ENCODE assay signal across 15 cellular contexts in the genomic region with DNA sequence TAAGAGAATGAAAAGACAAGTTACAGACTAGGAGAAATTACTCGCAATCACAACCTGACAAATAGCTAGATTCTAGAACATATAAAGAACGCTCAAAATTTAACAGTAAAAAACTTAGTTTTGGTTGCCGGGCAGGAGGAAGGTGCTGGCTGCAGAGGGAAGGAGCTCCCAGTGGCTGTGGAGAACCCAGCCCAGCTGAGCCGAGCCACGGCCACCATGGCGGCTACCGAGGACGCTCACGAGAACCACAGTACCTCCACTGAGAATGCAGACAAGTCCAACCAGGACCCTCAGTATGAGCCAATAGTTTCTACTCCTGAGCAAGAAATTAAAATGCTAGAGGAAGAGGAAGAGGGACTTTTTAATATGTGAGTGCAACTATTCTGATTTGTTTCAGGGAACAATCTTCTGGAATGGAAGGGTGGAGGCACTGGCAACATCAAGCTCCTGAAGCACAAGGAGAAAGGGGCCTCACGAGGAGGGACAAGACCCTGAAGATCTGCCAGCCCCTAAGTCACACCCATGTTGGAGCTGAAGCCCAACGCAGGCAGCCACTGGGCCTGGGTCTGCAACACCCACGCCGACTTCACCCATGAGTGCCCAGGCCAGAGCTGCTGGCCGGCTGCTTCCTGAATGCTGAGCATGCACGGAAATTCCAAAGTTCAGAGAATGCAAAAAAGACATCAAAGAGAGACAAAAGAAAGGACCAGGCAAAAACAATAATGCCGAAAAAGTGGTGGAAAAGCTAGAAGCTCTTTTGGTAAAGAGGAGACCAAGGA. TPM values are rescaled to one million over a fixed set of nuclear protein-coding genes. Genes with fewer than 3 reads are reported as not detected.
A peak's percentile ranks its signal among the peaks of the same experiment; 100 is the strongest.
DNase-seq lines count a peak whose midpoint lies in the region; ATAC-seq and TF ChIP-seq lines count a peak whose summit lies in the region.
"Had no signal": no experiment of that assay in that cellular context is flagged by ENCODE, and none has a peak within 500 bp of the region (broad histone marks: within the 10 kb centered on the region; RNA-seq: fewer than 3 reads in every experiment).

No MANE protein-coding gene starts in this region.

- no peaks in the 10 kb centered on the region for H3K4me1 ChIP-seq in endodermal cell (ENCODE audit: control insufficient read depth, insufficient read depth, low read length)

- no peaks in the 10 kb centered on the region for H3K9me3 Mint-ChIP-seq in endodermal cell
- H3K9me3 Mint-ChIP-seq: CD4-positive, alpha-beta memory T cell; H9 had no signal

- no peak overlapping the region for H3K9ac ChIP-seq in endodermal cell (ENCODE audit: extremely low read depth, low read length, poor library complexity, severe bottlenecking)

- H3K4me3 Mint-ChIP-seq in endodermal cell: no peak overlapping the region
- H3K4me3 Mint-ChIP-seq: B cell, H9 had no signal

- peaks cover 2% of the 10 kb centered on the region for H3K27me3 Mint-ChIP-seq in endodermal cell (ENCODE audit: insufficient read depth)

- intact Hi-C loops in Right ventricle myocardium superior (cut with DNase I): no loop called here
- intact Hi-C loops in left ventricle myocardium superior (cut with micrococcal nuclease): no loop called here
- intact Hi-C loops in posterior vena cava (cut with DNase I): no loop called here

- H3K36me3 Mint-ChIP-seq in endodermal cell (ENCODE audit: low read depth): no peaks in the 10 kb centered on the region
- H3K36me3 Mint-ChIP-seq: CD4-positive, alpha-beta memory T cell had no signal

- H3K9me3 ChIP-seq in endodermal cell (ENCODE audit: control insufficient read depth, low read length): no peaks in the 10 kb centered on the region

- 92 to 94% methylated on average over 12 to 16 of the region's 16 CpGs for WGBS in endodermal cell (ENCODE audit: insufficient coverage in 1 of 2, insufficient read length in 1 of 2), 2 experiments

- H3K36me3 ChIP-seq in endodermal cell (ENCODE audit: control insufficient read depth, insufficient read depth, low read length): no peaks in the 10 kb centered on the region

- ATAC-seq in Right ventricle myocardium superior (ENCODE audit: poor library complexity) (no peak), left ventricle myocardium superior (no peak), GM18858 (IDR thresholded peaks at IDR 0.05; ENCODE audit: unreplicated experiment) (no peak)

- H3K4me1 Mint-ChIP-seq in endodermal cell: peaks cover 4% of the 10 kb centered on the region
- H3K4me1 Mint-ChIP-seq: B cell; CD4-positive, alpha-beta memory T cell had no signal

- DNase-seq in Right ventricle myocardium superior (peak; percentile 19), left ventricle myocardium superior (no peak), endodermal cell (peak; percentile 35), posterior vena cava (ENCODE audit: low spot score) (peak; percentile 74), germinal center (ENCODE audit: low spot score) (no peak)
- no peak for DNase-seq in activated T-cell treated with anti-CD3 and anti-CD28 coated beads, Interleukin-2, amount 50 U/mL, for 1 hour
- DNase-seq: ACHN; C1 segment of cervical spinal cord; CD4-positive, alpha-beta memory T cell; DMS79; GOT3; H9 had no signal

- no peak overlapping the region for H3K4me3 ChIP-seq in endodermal cell (ENCODE audit: low read length)

- H3K27me3 ChIP-seq in endodermal cell (ENCODE audit: control insufficient read depth, insufficient read depth, low read length, poor library complexity, severe bottlenecking): no peaks in the 10 kb centered on the region

- H3K27ac ChIP-seq in endodermal cell (ENCODE audit: low read depth, low read length): no peak overlapping the region

- H3K27ac Mint-ChIP-seq in endodermal cell: no peak overlapping the region
- H3K27ac Mint-ChIP-seq: B cell, H9 had no signal

- TF ChIP-seq CTCF in endodermal cell (conservative IDR thresholded peaks at IDR 0.05): no peak

RNA-seq across cellular contexts. Expression of a gene that starts 55.0 kb away (rescaled TPM):
- not detected for total RNA-seq in Right ventricle myocardium superior
- not detected for total RNA-seq in left ventricle myocardium superior
- total RNA-seq in endodermal cell: under 1 TPM; 0.13 to 0.64 TPM
- polyA plus RNA-seq in endodermal cell (2013, experiment 1 of 2): not detected
- 0.12 TPM for polyA plus RNA-seq in endodermal cell (2013, experiment 2 of 2)
- under 1 TPM in 1 of 2 donors, not detected in 1; 0.10 TPM for total RNA-seq in posterior vena cava
- total RNA-seq: HT1080 had no signal

Comparison
In these comparisons a context has a peak if more than half of its experiments do, and no peak if none do; other contexts are left out.
1. DNase-seq: peak in Right ventricle myocardium superior (single experiment), endodermal cell (single experiment) and posterior vena cava (single experiment); none in left ventricle myocardium superior (single experiment), germinal center (single experiment) and activated T-cell treated with anti-CD3 and anti-CD28 coated beads, Interleukin-2, amount 50 U/mL, for 1 hour (single experiment).